In genomic region chr5:135973323-135974018, GRCh38 we compare ENCODE assay signal across 1 cellular context.
TF ChIP-seq lines count a peak whose summit lies in the region.

No MANE protein-coding gene starts in this region.

TF ChIP-seq in HepG2, 621 proteins besides CTCF, POLR2A, EP300 and RAD21 (continued from another document and continues in another):
- TF ChIP-seq TCF7 (IDR thresholded peaks at IDR 0.05; ENCODE audit: low read depth) (peak; percentile 88), TEAD3 (CRISPR knock-in tag; optimal IDR thresholded peaks at IDR 0.05; ENCODE audit: borderline replicate concordance) (peak; percentile 99), ARNTL (CRISPR knock-in tag; IDR thresholded peaks at IDR 0.05) (peak; percentile 81), ZNF281 (CRISPR knock-in tag; IDR thresholded peaks at IDR 0.05; ENCODE audit: borderline replicate concordance) (peak; percentile 75; the same call in 1 of the 2 replicates), ZSCAN21 (CRISPR knock-in tag; IDR thresholded peaks at IDR 0.05; ENCODE audit: borderline replicate concordance) (peak; percentile 98), POGZ (CRISPR knock-in tag; IDR thresholded peaks at IDR 0.05) (peak; percentile 93), RFX5 (IDR thresholded peaks at IDR 0.05; ENCODE audit: low read depth, low read length) (no peak), MIXL1 (CRISPR knock-in tag; IDR thresholded peaks at IDR 0.05) (peak; percentile 98), NPAS2 (CRISPR knock-in tag; IDR thresholded peaks at IDR 0.05; ENCODE audit: borderline replicate concordance) (no peak), ZNF609 (CRISPR knock-in tag; IDR thresholded peaks at IDR 0.05; ENCODE audit: borderline replicate concordance) (peak; percentile 91), ZNF142 (CRISPR knock-in tag; IDR thresholded peaks at IDR 0.05) (no peak), GLMP (CRISPR knock-in tag; IDR thresholded peaks at IDR 0.05; ENCODE audit: borderline replicate concordance) (no peak), MEIS2 (CRISPR knock-in tag; IDR thresholded peaks at IDR 0.05) (peak; percentile 87), HINFP (CRISPR knock-in tag; IDR thresholded peaks at IDR 0.05; ENCODE audit: low read depth) (no peak; the same call in 1 of the 2 replicates), ZNF230 (CRISPR knock-in tag; IDR thresholded peaks at IDR 0.05) (no peak), TRAFD1 (CRISPR knock-in tag; IDR thresholded peaks at IDR 0.05; ENCODE audit: borderline replicate concordance) (no peak), ZFP37 (CRISPR knock-in tag; IDR thresholded peaks at IDR 0.05; ENCODE audit: borderline replicate concordance) (peak; percentile 84; the same call in 1 of the 2 replicates), PHF5A (CRISPR knock-in tag; IDR thresholded peaks at IDR 0.05; ENCODE audit: low read depth, unreplicated experiment) (peak; percentile 46), MLX (CRISPR knock-in tag; IDR thresholded peaks at IDR 0.05) (peak; percentile 89), SCMH1 (CRISPR knock-in tag; IDR thresholded peaks at IDR 0.05; ENCODE audit: borderline replicate concordance) (no peak), CBX1 (IDR thresholded peaks at IDR 0.05; ENCODE audit: low read depth) (peak; percentile 53), ZBTB42 (CRISPR knock-in tag; IDR thresholded peaks at IDR 0.05) (peak; percentile 92; the same call in 1 of the 2 replicates), ATF7 (IDR thresholded peaks at IDR 0.05) (peak; percentile 26; the same call in 1 of the 2 replicates), ATF7 (CRISPR knock-in tag; IDR thresholded peaks at IDR 0.05) (peak; percentile 48; the same call in 1 of the 2 replicates), DDIT3 (CRISPR knock-in tag; IDR thresholded peaks at IDR 0.05) (peak; percentile 94; the same call in 1 of the 2 replicates), ZNF710 (CRISPR knock-in tag; IDR thresholded peaks at IDR 0.05; ENCODE audit: borderline replicate concordance) (peak; percentile 84; the same call in 1 of the 2 replicates), SAFB2 (CRISPR knock-in tag; IDR thresholded peaks at IDR 0.05; ENCODE audit: borderline replicate concordance, low read depth) (no peak), ZNF331 (CRISPR knock-in tag; IDR thresholded peaks at IDR 0.05) (peak; percentile 95), MNT (IDR thresholded peaks at IDR 0.05) (peak; percentile 43; the same call in 1 of the 2 replicates)
